In the genomic region with DNA sequence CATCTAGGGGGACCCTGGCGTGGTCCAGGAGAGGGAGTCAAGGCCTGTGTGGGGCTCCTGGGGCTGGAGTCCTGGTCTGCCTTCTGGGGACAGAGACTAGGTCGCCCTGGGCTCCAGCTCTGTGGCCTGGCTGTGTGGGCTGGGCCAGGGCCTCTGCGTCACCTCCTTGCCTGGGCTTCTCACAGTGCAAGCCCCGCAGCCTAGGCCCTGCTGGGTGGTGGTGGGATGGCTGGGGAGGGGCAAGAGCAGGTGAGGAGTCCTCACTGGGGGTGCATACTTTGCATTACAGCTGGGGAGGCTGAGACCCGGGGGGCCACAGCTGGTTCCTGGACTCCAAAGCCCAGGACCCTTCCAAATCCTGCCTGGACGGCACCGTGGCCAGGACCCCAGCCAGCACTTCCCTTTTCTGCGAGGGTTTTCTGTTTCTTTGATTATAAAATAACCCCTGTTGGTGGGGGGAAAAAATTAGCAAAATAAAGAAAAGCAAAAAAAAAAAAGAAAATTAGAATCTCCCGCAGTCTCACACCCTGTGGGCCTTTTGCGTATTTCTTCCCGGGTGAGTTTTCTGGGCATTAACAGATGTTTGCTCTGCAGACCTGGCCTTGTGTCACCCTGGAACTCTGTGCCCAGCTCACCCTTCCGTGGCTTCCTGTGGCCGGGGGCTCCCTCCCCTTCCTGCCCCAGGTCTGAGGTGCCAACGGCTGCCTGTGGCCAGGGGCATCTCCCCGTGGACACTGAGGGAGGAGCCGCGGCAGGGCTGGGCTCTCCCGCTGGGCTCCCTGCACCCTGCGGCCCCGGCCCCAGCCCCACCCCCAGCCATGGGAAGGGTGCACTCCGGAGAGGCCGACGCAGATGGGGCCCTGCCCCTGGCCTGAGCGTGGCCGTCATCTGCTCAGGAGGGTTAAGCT, we compare ENCODE assay signal across 8 cellular contexts. TPM values are rescaled to one million over a fixed set of nuclear protein-coding genes. Genes with fewer than 3 reads are reported as not detected.
A peak's percentile ranks its signal among the peaks of the same experiment; 100 is the strongest.
DNase-seq lines count a peak whose midpoint lies in the region; ATAC-seq and TF ChIP-seq lines count a peak whose summit lies in the region.

No MANE protein-coding gene starts in this region.

- no peaks in the 10 kb centered on the region for H3K27me3 ChIP-seq in parathyroid adenoma (ENCODE audit: control insufficient read depth, insufficient read depth, low read length)

- peak overlapping the region; percentile 71 for H2AFZ ChIP-seq in parathyroid adenoma

- H3K4me3 Mint-ChIP-seq in dendritic cell treated with granulocyte-macrophage colony-stimulating factor and Interleukin-4, amounts not matched to agents 40 ng/mL and 50 ng/mL, for 4 days, result peak overlapping the region; percentile 51

- H3K9ac ChIP-seq in parathyroid adenoma, result peak overlapping the region; percentile 85

- peak; percentile 15 for DNase-seq in M059J (ENCODE audit: low read depth)
- DNase-seq in NCI-H446 treated with DMSO at 0.1 percent for 48 hours (lab: John Stamatoyannopoulos, UW), result no peak
- DNase-seq in activated naive CD4-positive, alpha-beta T cell treated with anti-CD3 and anti-CD28 coated beads, Interleukin-2, amount 50 U/mL, for 16 hours, result no peak
- no peak for DNase-seq in activated T-cell treated with anti-CD3 and anti-CD28 coated beads, Interleukin-2, amount 50 U/mL, for 1 hour

- intact Hi-C loops in dendritic cell treated with granulocyte-macrophage colony-stimulating factor and Interleukin-4, amounts not matched to agents 40 ng/mL and 50 ng/mL, for 4 days (cut with micrococcal nuclease), result loop anchor here (5.0 kb wide), 1 partner anchor 33 kb away; no protein-coding TSS in a partner anchor

- peak overlapping the region; percentile 31 for H3K4me3 ChIP-seq in parathyroid adenoma (ENCODE audit: low read depth, low read length)

- no peaks in the 10 kb centered on the region for H3K27me3 Mint-ChIP-seq in dendritic cell treated with granulocyte-macrophage colony-stimulating factor and Interleukin-4, amounts not matched to agents 40 ng/mL and 50 ng/mL, for 4 days

- peaks cover 70% of the 10 kb centered on the region for H3K4me1 Mint-ChIP-seq in dendritic cell treated with granulocyte-macrophage colony-stimulating factor and Interleukin-4, amounts not matched to agents 40 ng/mL and 50 ng/mL, for 4 days (ENCODE audit: low read depth)

- H3K27ac ChIP-seq in parathyroid adenoma, result peak overlapping the region; percentile 99

- peaks cover 12% of the 10 kb centered on the region for H3K36me3 Mint-ChIP-seq in dendritic cell treated with granulocyte-macrophage colony-stimulating factor and Interleukin-4, amounts not matched to agents 40 ng/mL and 50 ng/mL, for 4 days (ENCODE audit: low read depth)

- no peaks in the 10 kb centered on the region for H3K36me3 ChIP-seq in parathyroid adenoma (ENCODE audit: control insufficient read depth, insufficient read depth, low read length)

- H3K4me2 ChIP-seq in parathyroid adenoma (ENCODE audit: low read length), result peak overlapping the region; percentile 49

- peaks cover 49% of the 10 kb centered on the region for H3K4me1 ChIP-seq in parathyroid adenoma

- H3K79me2 ChIP-seq in parathyroid adenoma, result peaks cover 43% of the 10 kb centered on the region

- no peaks in the 10 kb centered on the region for H3K9me3 ChIP-seq in parathyroid adenoma (ENCODE audit: control insufficient read depth, low read length)

- TF ChIP-seq CTCF in parathyroid adenoma (IDR thresholded peaks at IDR 0.05), result no peak

- H3K27ac Mint-ChIP-seq in dendritic cell treated with granulocyte-macrophage colony-stimulating factor and Interleukin-4, amounts not matched to agents 40 ng/mL and 50 ng/mL, for 4 days, result peak overlapping the region; percentile 96

- ATAC-seq in GM21423 (IDR thresholded peaks at IDR 0.05; ENCODE audit: unreplicated experiment) (peak; percentile 18), HG03139 (IDR thresholded peaks at IDR 0.05; ENCODE audit: unreplicated experiment) (no peak)

- no peaks in the 10 kb centered on the region for H3K9me3 Mint-ChIP-seq in dendritic cell treated with granulocyte-macrophage colony-stimulating factor and Interleukin-4, amounts not matched to agents 40 ng/mL and 50 ng/mL, for 4 days

RNA-seq across cellular contexts. Expression of a gene that starts 23.7 kb away (rescaled TPM):
- total RNA-seq in M059J (2014; rRNA removed; shearing (Covaris generic)), result 1.2 and 5.3 TPM in 2 replicates
